ENCODE assay signal across 1 cellular context in genomic region chr5:134436523-134437339, GRCh38.
TF ChIP-seq lines count a peak whose summit lies in the region.

No MANE protein-coding gene starts in this region.

TF ChIP-seq in HepG2, 621 proteins besides CTCF, POLR2A, EP300 and RAD21 (continued from another document):
- TF ChIP-seq ZNF740 (CRISPR knock-in tag; IDR thresholded peaks at IDR 0.05) (no peak), TMF1 (CRISPR knock-in tag; IDR thresholded peaks at IDR 0.05; ENCODE audit: low read depth) (no peak), ZNF709 (CRISPR knock-in tag; IDR thresholded peaks at IDR 0.05) (no peak), ZNF547 (CRISPR knock-in tag; IDR thresholded peaks at IDR 0.05) (0 out of 2 replicates have a peak, but pooled peaks have one; percentile 46), CEBPB (IDR thresholded peaks at IDR 0.05; ENCODE audit: borderline replicate concordance, low read depth, low read length) (no peak), JUNB (CRISPR knock-in tag; IDR thresholded peaks at IDR 0.05; ENCODE audit: borderline replicate concordance) (no peak), SNAPC2 (CRISPR knock-in tag; IDR thresholded peaks at IDR 0.05) (peak; percentile 98), ZNF260 (CRISPR knock-in tag; IDR thresholded peaks at IDR 0.05; ENCODE audit: borderline replicate concordance, low read depth) (no peak), IKZF4 (CRISPR knock-in tag; IDR thresholded peaks at IDR 0.05; ENCODE audit: borderline replicate concordance, low read depth, not compliant biosample characterization) (no peak), ZNF549 (CRISPR knock-in tag; IDR thresholded peaks at IDR 0.05) (no peak), IRF1 (CRISPR knock-in tag; IDR thresholded peaks at IDR 0.05; ENCODE audit: low read depth) (no peak), RBFOX2 (IDR thresholded peaks at IDR 0.05; ENCODE audit: low read depth, low read length) (no peak), ZNF614 (CRISPR knock-in tag; IDR thresholded peaks at IDR 0.05; ENCODE audit: borderline replicate concordance) (no peak), ZNF430 (CRISPR knock-in tag; IDR thresholded peaks at IDR 0.05) (no peak), MAX (IDR thresholded peaks at IDR 0.05) (no peak; the same call in 1 of the 2 replicates), MATR3 (CRISPR knock-in tag; IDR thresholded peaks at IDR 0.05) (no peak), ZNF274 (CRISPR knock-in tag; IDR thresholded peaks at IDR 0.05) (no peak), ZNF761 (CRISPR knock-in tag; conservative IDR thresholded peaks at IDR 0.05) (no peak), BCLAF1 (IDR thresholded peaks at IDR 0.05) (no peak), REPIN1 (CRISPR knock-in tag; IDR thresholded peaks at IDR 0.05; ENCODE audit: borderline replicate concordance, low read depth) (no peak), ELF1 (CRISPR knock-in tag; IDR thresholded peaks at IDR 0.05) (peak; percentile 72), MNT (IDR thresholded peaks at IDR 0.05) (no peak), IKZF5 (CRISPR knock-in tag; IDR thresholded peaks at IDR 0.05) (no peak), SRF (IDR thresholded peaks at IDR 0.05; ENCODE audit: low read depth, low read length) (no peak), SALL1 (CRISPR knock-in tag; IDR thresholded peaks at IDR 0.05) (peak; percentile 51; the same call in 1 of the 2 replicates), ZNF607 (CRISPR knock-in tag; IDR thresholded peaks at IDR 0.05; ENCODE audit: borderline replicate concordance) (0 out of 2 replicates have a peak, but pooled peaks have one; percentile 31), ZNF839 (CRISPR knock-in tag; IDR thresholded peaks at IDR 0.05; ENCODE audit: borderline replicate concordance) (no peak), SCMH1 (CRISPR knock-in tag; IDR thresholded peaks at IDR 0.05; ENCODE audit: borderline replicate concordance) (no peak), ZNF18 (CRISPR knock-in tag; IDR thresholded peaks at IDR 0.05; ENCODE audit: insufficient replicate concordance) (no peak), ZFYVE20 (CRISPR knock-in tag; IDR thresholded peaks at IDR 0.05; ENCODE audit: borderline replicate concordance, low read depth) (no peak), ZBTB39 (CRISPR knock-in tag; IDR thresholded peaks at IDR 0.05) (no peak), GATAD2A (CRISPR knock-in tag; IDR thresholded peaks at IDR 0.05) (0 out of 2 replicates have a peak, but pooled peaks have one; percentile 38), NFAT5 (CRISPR knock-in tag; IDR thresholded peaks at IDR 0.05) (no peak), PHF20 (CRISPR knock-in tag; IDR thresholded peaks at IDR 0.05) (peak; percentile 51), CREBL2 (CRISPR knock-in tag; IDR thresholded peaks at IDR 0.05; ENCODE audit: borderline replicate concordance) (no peak)
TF ChIP-seq in HepG2: peak in this region for 46.
